ENCODE assay signal across 8 cellular contexts in the genomic region with DNA sequence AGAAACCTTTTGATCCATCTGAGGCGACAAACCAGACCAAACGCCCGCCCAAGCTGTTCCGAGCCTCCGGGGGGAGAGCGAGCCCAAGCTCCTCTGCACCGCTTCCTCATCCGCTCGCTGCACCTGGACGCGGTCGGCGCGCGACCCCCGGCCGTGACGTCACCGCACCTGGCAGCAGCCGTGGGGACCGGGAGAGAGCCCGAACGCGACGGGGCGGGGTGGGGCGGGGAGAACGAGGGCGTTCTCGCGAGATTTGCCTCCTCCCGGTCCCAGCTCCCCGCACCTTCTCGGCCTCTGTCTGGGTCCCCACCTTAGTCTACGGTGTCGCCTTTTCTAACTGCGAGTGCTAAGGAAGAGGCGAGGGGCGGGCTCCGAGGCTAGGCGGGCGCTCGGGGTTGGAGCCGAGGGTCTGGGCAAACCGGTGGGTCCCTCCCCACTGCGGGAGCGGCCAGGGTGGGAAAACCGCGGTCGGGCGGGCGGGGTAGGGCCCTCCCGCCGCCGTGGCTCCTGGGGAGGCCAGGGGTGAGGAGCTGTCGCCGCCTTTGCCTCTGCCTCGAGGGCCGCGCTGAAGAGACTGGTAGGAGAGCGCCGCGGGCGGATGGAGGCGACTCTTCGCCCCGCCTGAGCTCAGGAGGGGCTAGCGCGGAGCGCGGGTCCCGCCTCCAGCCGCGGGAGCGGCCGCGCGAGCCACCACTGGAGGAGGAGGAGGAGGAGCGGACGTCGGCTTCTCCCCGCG. TPM values are rescaled to one million over a fixed set of nuclear protein-coding genes. Genes with fewer than 3 reads are reported as not detected.
DNase-seq lines count a peak whose midpoint lies in the region; ATAC-seq and TF ChIP-seq lines count a peak whose summit lies in the region.

A gene with protein sequence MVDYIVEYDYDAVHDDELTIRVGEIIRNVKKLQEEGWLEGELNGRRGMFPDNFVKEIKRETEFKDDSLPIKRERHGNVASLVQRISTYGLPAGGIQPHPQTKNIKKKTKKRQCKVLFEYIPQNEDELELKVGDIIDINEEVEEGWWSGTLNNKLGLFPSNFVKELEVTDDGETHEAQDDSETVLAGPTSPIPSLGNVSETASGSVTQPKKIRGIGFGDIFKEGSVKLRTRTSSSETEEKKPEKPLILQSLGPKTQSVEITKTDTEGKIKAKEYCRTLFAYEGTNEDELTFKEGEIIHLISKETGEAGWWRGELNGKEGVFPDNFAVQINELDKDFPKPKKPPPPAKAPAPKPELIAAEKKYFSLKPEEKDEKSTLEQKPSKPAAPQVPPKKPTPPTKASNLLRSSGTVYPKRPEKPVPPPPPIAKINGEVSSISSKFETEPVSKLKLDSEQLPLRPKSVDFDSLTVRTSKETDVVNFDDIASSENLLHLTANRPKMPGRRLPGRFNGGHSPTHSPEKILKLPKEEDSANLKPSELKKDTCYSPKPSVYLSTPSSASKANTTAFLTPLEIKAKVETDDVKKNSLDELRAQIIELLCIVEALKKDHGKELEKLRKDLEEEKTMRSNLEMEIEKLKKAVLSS (plus strand): TSS at position 293 of the 736 bp plus-strand sequence. CDS start 456 bp downstream, outside the sequence.

- H3K9ac ChIP-seq in fibroblast of lung (ENCODE audit: insufficient read depth, low read length): peak within 1 kb of the TSS; percentile 95

- H3K36me3 ChIP-seq in fibroblast of lung (ENCODE audit: control insufficient read depth, insufficient read depth, low read length): no peaks in the 10 kb centered on the region
- H3K36me3 ChIP-seq in naive thymus-derived CD4-positive, alpha-beta T cell (ENCODE audit: control insufficient read depth in 2 of 3, insufficient read depth in 3 of 3, low read length in 3 of 3): peaks cover 0 to 10% (median 0%) of the 10 kb centered on the region in 3 experiments

- H4K20me1 ChIP-seq in fibroblast of lung (ENCODE audit: control insufficient read depth, extremely low read depth, insufficient read depth, low read length): no peaks in the 10 kb centered on the region

- POLR2A ChIA-PET in naive thymus-derived CD4-positive, alpha-beta T cell (lab: Charles Lee): interaction anchor here (0.5 to 3.0 kb wide), 13 partner anchors 10 to 152 kb away, joined by 3 to 20 read pairs (median 4); no protein-coding TSS in a partner anchor

- DNase-seq in ELF-1 (ENCODE audit: low read depth, low spot score) (peak; percentile 96), GOT3 (lab: John Stamatoyannopoulos, UW) (peak; percentile 62), LHCN-M2 (ENCODE audit: low read depth) (peak; percentile 67), RPMI7951 (ENCODE audit: low read depth) (peak; percentile 81), fibroblast of lung (ENCODE audit: low read depth in 2 of 2) (peak; percentile 76 to 77)
- DNase-seq in naive thymus-derived CD4-positive, alpha-beta T cell: peak; percentile 72 to 91 (median 88)
- DNase-seq in stimulated activated naive CD4-positive, alpha-beta T cell (lab: John Stamatoyannopoulos, UW): peak; percentile 88 to 94 (median 90)

- ATAC-seq in activated T-helper 17 cell treated with anti-CD3 and anti-CD28 coated beads, Interleukin-2, amount 50 U/mL, for 72 hours (replicated peaks): peak; percentile 87
- peak; percentile 90 for ATAC-seq in naive thymus-derived CD4-positive, alpha-beta T cell

- peaks cover 6% of the 10 kb centered on the region for H3K36me3 Mint-ChIP-seq in activated T-helper 17 cell treated with anti-CD3 and anti-CD28 coated beads, Interleukin-2, amount 50 U/mL, for 72 hours (ENCODE audit: low read depth)
- H3K36me3 Mint-ChIP-seq in naive thymus-derived CD4-positive, alpha-beta T cell: peaks cover 0 to 4% (median 0%) of the 10 kb centered on the region in 5 donors

- H3K27me3 ChIP-seq in fibroblast of lung (ENCODE audit: control insufficient read depth, insufficient read depth, low read length): no peaks in the 10 kb centered on the region
- no peaks in the 10 kb centered on the region for H3K27me3 ChIP-seq in naive thymus-derived CD4-positive, alpha-beta T cell (ENCODE audit: control insufficient read depth in 2 of 2, insufficient read depth in 2 of 2, low read length in 2 of 2)

- H3K27ac Mint-ChIP-seq in activated T-helper 17 cell treated with anti-CD3 and anti-CD28 coated beads, Interleukin-2, amount 50 U/mL, for 72 hours: peak within 1 kb of the TSS; percentile 99
- peak within 1 kb of the TSS; percentile 96 to 100 (median 98) for H3K27ac Mint-ChIP-seq in naive thymus-derived CD4-positive, alpha-beta T cell

- H3K4me3 Mint-ChIP-seq in activated T-helper 17 cell treated with anti-CD3 and anti-CD28 coated beads, Interleukin-2, amount 50 U/mL, for 72 hours: peak within 1 kb of the TSS; percentile 100
- H3K4me3 Mint-ChIP-seq in naive thymus-derived CD4-positive, alpha-beta T cell: peak within 1 kb of the TSS; percentile 95 to 100 (median 98)

- no peaks in the 10 kb centered on the region for H3K27me3 Mint-ChIP-seq in activated T-helper 17 cell treated with anti-CD3 and anti-CD28 coated beads, Interleukin-2, amount 50 U/mL, for 72 hours
- peaks cover 0 to 3% (median 0%) of the 10 kb centered on the region in 5 donors for H3K27me3 Mint-ChIP-seq in naive thymus-derived CD4-positive, alpha-beta T cell

- intact Hi-C loops in naive thymus-derived CD4-positive, alpha-beta T cell (cut with micrococcal nuclease): loop anchor here (1.0 to 5.0 kb wide), 10 partner anchors 15 to 1986 kb away; a partner anchor contains a TSS

- H3K4me3 ChIP-seq in fibroblast of lung (replicated peaks in 1 of 4; ENCODE audit: control extremely low read depth in 1 of 4, insufficient read depth in 1 of 4, low read depth in 3 of 4, low read length in 4 of 4): peak within 1 kb of the TSS; percentile 70 to 94 (median 88)
- peak within 1 kb of the TSS; percentile 82 for H3K4me3 ChIP-seq in naive thymus-derived CD4-positive, alpha-beta T cell (ENCODE audit: low read length)

- peaks cover 43% of the 10 kb centered on the region for H3K79me2 ChIP-seq in fibroblast of lung (ENCODE audit: control insufficient read depth, insufficient read depth, low read length)

- H2AFZ ChIP-seq in fibroblast of lung (ENCODE audit: low read length): peak within 1 kb of the TSS; percentile 94

- H3K4me2 ChIP-seq in fibroblast of lung (ENCODE audit: extremely low read depth, insufficient read depth, low read length): peak within 1 kb of the TSS; percentile 96

- H3K9me3 ChIP-seq in fibroblast of lung (ENCODE audit: control insufficient read depth, insufficient read depth, low read depth, low read length): no peaks in the 10 kb centered on the region
- H3K9me3 ChIP-seq in naive thymus-derived CD4-positive, alpha-beta T cell (ENCODE audit: control insufficient read depth in 2 of 3, low read length in 3 of 3): no peaks in the 10 kb centered on the region

- H3K4me1 ChIP-seq in fibroblast of lung (ENCODE audit: control insufficient read depth, extremely low read depth, insufficient read depth, low read length): no peaks in the 10 kb centered on the region
- peaks cover 11 to 19% of the 10 kb centered on the region in 2 donors for H3K4me1 ChIP-seq in naive thymus-derived CD4-positive, alpha-beta T cell (ENCODE audit: control insufficient read depth in 2 of 2, insufficient read depth in 2 of 2, low read length in 2 of 2)

- H3K27ac ChIP-seq in fibroblast of lung (ENCODE audit: insufficient read depth, low read length): peak within 1 kb of the TSS; percentile 81
- peak within 1 kb of the TSS; percentile 92 for H3K27ac ChIP-seq in naive thymus-derived CD4-positive, alpha-beta T cell (ENCODE audit: low read depth, low read length)

- CTCF ChIA-PET in naive thymus-derived CD4-positive, alpha-beta T cell (lab: Charles Lee): interaction anchor here (0.7 to 2.4 kb wide), 3 partner anchors 64 to 221 kb away, joined by 3 to 11 read pairs (median 3); a partner anchor contains a TSS

- no peaks in the 10 kb centered on the region for H3K9me3 Mint-ChIP-seq in activated T-helper 17 cell treated with anti-CD3 and anti-CD28 coated beads, Interleukin-2, amount 50 U/mL, for 72 hours
- peaks cover 0 to 2% (median 0%) of the 10 kb centered on the region in 11 donors for H3K9me3 Mint-ChIP-seq in naive thymus-derived CD4-positive, alpha-beta T cell

- H3K4me1 Mint-ChIP-seq in activated T-helper 17 cell treated with anti-CD3 and anti-CD28 coated beads, Interleukin-2, amount 50 U/mL, for 72 hours: peaks cover 7% of the 10 kb centered on the region
- peaks cover 23 to 55% (median 47%) of the 10 kb centered on the region in 7 donors for H3K4me1 Mint-ChIP-seq in naive thymus-derived CD4-positive, alpha-beta T cell

- TF ChIP-seq CTCF in fibroblast of lung (conservative IDR thresholded peaks at IDR 0.05 in 1 of 2, IDR thresholded peaks at IDR 0.05 in 1 of 2; ENCODE audit: low read depth in 1 of 2, low read length in 2 of 2): no peak

RNA-seq across cellular contexts. Expression of the gene that starts here (rescaled TPM):
- 10.4 and 11.8 TPM in 2 replicates for total RNA-seq in LHCN-M2 (2014; rRNA removed)
- 3.3 TPM for polyA plus RNA-seq in LHCN-M2 (2012)
- 20.3 and 27.2 TPM in 2 replicates for total RNA-seq in RPMI7951 (2014; rRNA removed; shearing (Covaris generic))
- 10 to 100 TPM; 23.2 to 28.8 TPM for total RNA-seq in activated T-helper 17 cell treated with anti-CD3 and anti-CD28 coated beads, Interleukin-2, amount 50 U/mL, for 72 hours
- 13.6 and 15.7 TPM in 2 replicates for total RNA-seq in fibroblast of lung
- polyA plus RNA-seq in fibroblast of lung: 12.3 and 17.2 TPM in 2 replicates
- 9.1 and 12.9 TPM in 2 replicates for polyA plus RNA-seq in fibroblast of lung (2012)
- 0.20 and 0.52 TPM in 2 replicates for polyA minus RNA-seq in fibroblast of lung (ENCODE audit: low replicate concordance)
- 10 to 100 TPM; 21.8 to 37.0 (median 27.9) TPM for total RNA-seq in naive thymus-derived CD4-positive, alpha-beta T cell
- 1 to 10 TPM; 7.6 to 7.7 TPM for polyA plus RNA-seq in naive thymus-derived CD4-positive, alpha-beta T cell

Comparison
In these comparisons a context has a peak if more than half of its experiments do, and no peak if none do; other contexts are left out.
1. Peak in every context shown above with its lines: DNase-seq, ATAC-seq, H3K4me3 ChIP-seq and H3K27ac ChIP-seq.